Comparison of ENCODE assay signal across 8 cellular contexts in the genomic region with DNA sequence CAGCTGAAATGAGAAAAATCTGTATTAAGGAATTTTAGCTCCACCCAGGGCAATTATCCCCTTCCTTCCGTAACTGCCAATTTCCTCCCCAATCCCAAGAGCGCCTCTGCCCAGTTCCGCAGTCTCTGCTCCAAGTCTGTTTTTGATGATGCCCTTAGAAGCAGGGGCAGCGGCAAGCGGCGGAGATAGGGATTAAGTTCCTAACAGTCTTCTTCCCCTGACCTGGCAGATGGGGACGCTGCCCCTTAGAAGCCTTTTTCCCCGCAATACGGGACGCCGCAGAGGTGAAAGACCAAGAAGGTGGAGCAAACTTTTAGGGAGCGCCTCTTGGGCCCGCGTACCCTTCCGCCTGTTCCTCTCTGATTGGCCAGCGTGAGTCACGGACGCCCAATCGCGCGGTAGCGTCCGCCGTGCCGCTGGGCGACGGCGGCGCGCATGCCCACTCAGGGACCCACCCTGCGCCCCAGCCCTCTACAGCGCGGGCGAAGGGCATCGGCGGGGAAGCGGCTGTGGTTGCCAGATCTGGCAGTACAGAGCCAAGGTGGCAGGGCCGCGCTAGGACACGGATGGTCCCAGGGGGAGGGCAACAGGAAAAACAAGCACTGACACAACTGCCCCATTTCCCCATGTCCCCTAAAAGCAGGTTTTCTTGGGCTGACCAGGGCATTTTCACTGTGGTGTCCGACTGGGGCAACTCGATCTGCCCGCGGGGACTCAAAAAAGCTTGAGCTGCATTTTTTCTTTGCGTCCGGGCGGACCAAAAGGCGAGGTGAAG. TPM values are rescaled to one million over a fixed set of nuclear protein-coding genes. Genes with fewer than 3 reads are reported as not detected.
A peak's percentile ranks its signal among the peaks of the same experiment; 100 is the strongest.
DNase-seq lines count a peak whose midpoint lies in the region; ATAC-seq and TF ChIP-seq lines count a peak whose summit lies in the region.

No MANE protein-coding gene starts in this region.

- H3K27ac ChIP-seq in dorsolateral prefrontal cortex (peak overlapping the region; percentile 78 to 99 (median 97)), liver (ENCODE audit: low read depth in 1 of 2, low read length in 2 of 2) (peak overlapping the region; percentile 92 to 95)

- intact Hi-C loops in dorsolateral prefrontal cortex (cut with DNase I), result loop anchor here (5.0 to 10.0 kb wide), 2 partner anchors 231 to 234 kb away; a partner anchor contains a TSS

- peak; percentile 79 for ATAC-seq in GM19397 (IDR thresholded peaks at IDR 0.05; ENCODE audit: unreplicated experiment)
- peak; percentile 73 for ATAC-seq in HG03565 (IDR thresholded peaks at IDR 0.05; ENCODE audit: unreplicated experiment)

- no peaks in the 10 kb centered on the region for H3K36me3 ChIP-seq in liver (ENCODE audit: control insufficient read depth in 4 of 4, insufficient read depth in 3 of 4, low read depth in 1 of 4, low read length in 3 of 4)

- peak overlapping the region; percentile 56 to 95 (median 81) for H3K4me3 ChIP-seq in dorsolateral prefrontal cortex
- peak overlapping the region; percentile 89 to 98 (median 97) for H3K4me3 ChIP-seq in liver (ENCODE audit: low read depth in 1 of 3, low read length in 3 of 3)

- H3K27me3 ChIP-seq in dorsolateral prefrontal cortex (no peaks in the 10 kb centered on the region), liver (ENCODE audit: control insufficient read depth in 4 of 4, insufficient read depth in 4 of 4, low read length in 3 of 4) (no peaks in the 10 kb centered on the region)

- H3K4me1 ChIP-seq in liver (ENCODE audit: control insufficient read depth in 4 of 4, insufficient read depth in 4 of 4, low read length in 3 of 4), result peaks cover 2 to 18% (median 12%) of the 10 kb centered on the region in 4 donors

- peak overlapping the region; percentile 74 to 91 for H3K9ac ChIP-seq in liver (ENCODE audit: low read depth in 1 of 2, low read length in 2 of 2)

- no peak for TF ChIP-seq RAD21 in liver (IDR thresholded peaks at IDR 0.05)

- no peaks in the 10 kb centered on the region for H3K9me3 ChIP-seq in liver (ENCODE audit: control insufficient read depth in 4 of 4, low read length in 3 of 4)

- DNase-seq in CD1c-positive myeloid dendritic cell (ENCODE audit: extremely low spot score) (peak; percentile 96), NCI-H748 treated with DMSO at 0.1 percent for 48 hours (lab: John Stamatoyannopoulos, UW) (peak; percentile 90), dorsolateral prefrontal cortex (peak; percentile 80 to 95 (median 90))
- DNase-seq in activated CD4-positive, alpha-beta T cell treated with anti-CD3 and anti-CD28 coated beads, Interleukin-2, amount 50 U/mL, for 4 hours, result peak; percentile 80 to 84
- DNase-seq in stimulated activated CD4-positive, alpha-beta T cell treated with anti-CD3 and anti-CD28 coated beads, Interleukin-4, amount 100 ng/mL, for 24 hours, result peak; percentile 90

- TF ChIP-seq CTCF in dorsolateral prefrontal cortex (IDR thresholded peaks at IDR 0.05 in 54 of 56, conservative IDR thresholded peaks at IDR 0.05 in 2 of 56; ENCODE audit: low read depth in 1 of 56, partially characterized antibody in 56 of 56), result peak in 9 of 56 donors; percentile 2 to 31 (median 16)
- TF ChIP-seq CTCF in liver (IDR thresholded peaks at IDR 0.05; ENCODE audit: low read depth, low read length, missing input control), result no peak

- WGBS in liver, result under 1% methylated on average over 48 of the region's 48 CpGs

TF ChIP-seq in liver, 16 proteins besides CTCF, POLR2A, EP300 and RAD21:
- peak; percentile 73 to 93 for TF ChIP-seq RXRA (IDR thresholded peaks at IDR 0.05)
- TF ChIP-seq FOXA1 (IDR thresholded peaks at IDR 0.05), result no peak
- TF ChIP-seq, protein P1, sequence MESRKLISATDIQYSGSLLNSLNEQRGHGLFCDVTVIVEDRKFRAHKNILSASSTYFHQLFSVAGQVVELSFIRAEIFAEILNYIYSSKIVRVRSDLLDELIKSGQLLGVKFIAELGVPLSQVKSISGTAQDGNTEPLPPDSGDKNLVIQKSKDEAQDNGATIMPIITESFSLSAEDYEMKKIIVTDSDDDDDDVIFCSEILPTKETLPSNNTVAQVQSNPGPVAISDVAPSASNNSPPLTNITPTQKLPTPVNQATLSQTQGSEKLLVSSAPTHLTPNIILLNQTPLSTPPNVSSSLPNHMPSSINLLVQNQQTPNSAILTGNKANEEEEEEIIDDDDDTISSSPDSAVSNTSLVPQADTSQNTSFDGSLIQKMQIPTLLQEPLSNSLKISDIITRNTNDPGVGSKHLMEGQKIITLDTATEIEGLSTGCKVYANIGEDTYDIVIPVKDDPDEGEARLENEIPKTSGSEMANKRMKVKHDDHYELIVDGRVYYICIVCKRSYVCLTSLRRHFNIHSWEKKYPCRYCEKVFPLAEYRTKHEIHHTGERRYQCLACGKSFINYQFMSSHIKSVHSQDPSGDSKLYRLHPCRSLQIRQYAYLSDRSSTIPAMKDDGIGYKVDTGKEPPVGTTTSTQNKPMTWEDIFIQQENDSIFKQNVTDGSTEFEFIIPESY (IDR thresholded peaks at IDR 0.05), result peak; percentile 40
- TF ChIP-seq SP1 (IDR thresholded peaks at IDR 0.05), result peak; percentile 64
- TF ChIP-seq, protein P2, sequence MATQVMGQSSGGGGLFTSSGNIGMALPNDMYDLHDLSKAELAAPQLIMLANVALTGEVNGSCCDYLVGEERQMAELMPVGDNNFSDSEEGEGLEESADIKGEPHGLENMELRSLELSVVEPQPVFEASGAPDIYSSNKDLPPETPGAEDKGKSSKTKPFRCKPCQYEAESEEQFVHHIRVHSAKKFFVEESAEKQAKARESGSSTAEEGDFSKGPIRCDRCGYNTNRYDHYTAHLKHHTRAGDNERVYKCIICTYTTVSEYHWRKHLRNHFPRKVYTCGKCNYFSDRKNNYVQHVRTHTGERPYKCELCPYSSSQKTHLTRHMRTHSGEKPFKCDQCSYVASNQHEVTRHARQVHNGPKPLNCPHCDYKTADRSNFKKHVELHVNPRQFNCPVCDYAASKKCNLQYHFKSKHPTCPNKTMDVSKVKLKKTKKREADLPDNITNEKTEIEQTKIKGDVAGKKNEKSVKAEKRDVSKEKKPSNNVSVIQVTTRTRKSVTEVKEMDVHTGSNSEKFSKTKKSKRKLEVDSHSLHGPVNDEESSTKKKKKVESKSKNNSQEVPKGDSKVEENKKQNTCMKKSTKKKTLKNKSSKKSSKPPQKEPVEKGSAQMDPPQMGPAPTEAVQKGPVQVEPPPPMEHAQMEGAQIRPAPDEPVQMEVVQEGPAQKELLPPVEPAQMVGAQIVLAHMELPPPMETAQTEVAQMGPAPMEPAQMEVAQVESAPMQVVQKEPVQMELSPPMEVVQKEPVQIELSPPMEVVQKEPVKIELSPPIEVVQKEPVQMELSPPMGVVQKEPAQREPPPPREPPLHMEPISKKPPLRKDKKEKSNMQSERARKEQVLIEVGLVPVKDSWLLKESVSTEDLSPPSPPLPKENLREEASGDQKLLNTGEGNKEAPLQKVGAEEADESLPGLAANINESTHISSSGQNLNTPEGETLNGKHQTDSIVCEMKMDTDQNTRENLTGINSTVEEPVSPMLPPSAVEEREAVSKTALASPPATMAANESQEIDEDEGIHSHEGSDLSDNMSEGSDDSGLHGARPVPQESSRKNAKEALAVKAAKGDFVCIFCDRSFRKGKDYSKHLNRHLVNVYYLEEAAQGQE (IDR thresholded peaks at IDR 0.05), result peak; percentile 88
- peak in 1 of 2 donors; percentile 33 for TF ChIP-seq JUND (IDR thresholded peaks at IDR 0.05)
- TF ChIP-seq HNF4G (IDR thresholded peaks at IDR 0.05), result no peak
- peak; percentile 81 for TF ChIP-seq YY1 (IDR thresholded peaks at IDR 0.05)
- TF ChIP-seq, protein P3, sequence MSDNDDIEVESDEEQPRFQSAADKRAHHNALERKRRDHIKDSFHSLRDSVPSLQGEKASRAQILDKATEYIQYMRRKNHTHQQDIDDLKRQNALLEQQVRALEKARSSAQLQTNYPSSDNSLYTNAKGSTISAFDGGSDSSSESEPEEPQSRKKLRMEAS (IDR thresholded peaks at IDR 0.05), result peak; percentile 28
- peak; percentile 82 for TF ChIP-seq NR2F2 (IDR thresholded peaks at IDR 0.05)
- TF ChIP-seq GABPA (IDR thresholded peaks at IDR 0.05 in 1 of 2, conservative IDR thresholded peaks at IDR 0.05 in 1 of 2), result no peak
- TF ChIP-seq TAF1 (conservative IDR thresholded peaks at IDR 0.05), result no peak
- TF ChIP-seq FOXA2 (IDR thresholded peaks at IDR 0.05), result no peak
- TF ChIP-seq EGR1 (IDR thresholded peaks at IDR 0.05; ENCODE audit: low read depth in 2 of 2), result peak in 1 of 2 donors; percentile 22
- TF ChIP-seq, protein P4, sequence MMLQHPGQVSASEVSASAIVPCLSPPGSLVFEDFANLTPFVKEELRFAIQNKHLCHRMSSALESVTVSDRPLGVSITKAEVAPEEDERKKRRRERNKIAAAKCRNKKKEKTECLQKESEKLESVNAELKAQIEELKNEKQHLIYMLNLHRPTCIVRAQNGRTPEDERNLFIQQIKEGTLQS (IDR thresholded peaks at IDR 0.05), result no peak
- TF ChIP-seq HNF4A (conservative IDR thresholded peaks at IDR 0.05), result peak; percentile 29 to 46

RNA-seq across cellular contexts. Expression of a gene that starts 0.8 kb away (rescaled TPM):
- total RNA-seq in dorsolateral prefrontal cortex, result 10 to 100 TPM; 26.7 to 60.8 (median 44.2) TPM
- total RNA-seq in liver, result 10 to 100 TPM in 1 of 2 donors, 1 to 10 TPM in 1; 7.6 to 15.8 TPM
- 1 to 10 TPM; 3.6 to 4.8 TPM for polyA plus RNA-seq in liver

Comparison
In these comparisons a context has a peak if more than half of its experiments do, and no peak if none do; other contexts are left out.
1. Peak in every context shown above with its lines: DNase-seq, ATAC-seq, H3K4me3 ChIP-seq and H3K27ac ChIP-seq.